In genomic region chr3:100710355-100711198, GRCh38 we compare ENCODE assay signal across 8 cellular contexts. TPM values are rescaled to one million over a fixed set of nuclear protein-coding genes. Genes with fewer than 3 reads are reported as not detected.
A peak's percentile ranks its signal among the peaks of the same experiment; 100 is the strongest.
DNase-seq lines count a peak whose midpoint lies in the region; ATAC-seq and TF ChIP-seq lines count a peak whose summit lies in the region.

No MANE protein-coding gene starts in this region.

- no peaks in the 10 kb centered on the region for H3K9me3 ChIP-seq in CD8-positive, alpha-beta T cell (ENCODE audit: low read length)
- H3K9me3 ChIP-seq in adipocyte (ENCODE audit: control insufficient read depth, low read length): no peaks in the 10 kb centered on the region
- no peaks in the 10 kb centered on the region for H3K9me3 ChIP-seq in iPS-18a (ENCODE audit: control insufficient read depth, low read depth, low read length)

- peak; percentile 32 for ATAC-seq in CD8-positive, alpha-beta T cell
- ATAC-seq in GM19438 (IDR thresholded peaks at IDR 0.05; ENCODE audit: low read depth, unreplicated experiment): peak; percentile 39
- ATAC-seq in HG03521 (IDR thresholded peaks at IDR 0.05; ENCODE audit: unreplicated experiment): peak; percentile 33

- H3K27ac ChIP-seq in CD8-positive, alpha-beta T cell (ENCODE audit: low read depth, low read length): peak overlapping the region; percentile 56
- peak overlapping the region; percentile 78 for H3K27ac ChIP-seq in iPS-18a (ENCODE audit: low read length)

- H3K36me3 ChIP-seq in CD8-positive, alpha-beta T cell (ENCODE audit: insufficient read depth, low read length): peaks cover 4% of the 10 kb centered on the region
- peaks cover 27% of the 10 kb centered on the region for H3K36me3 ChIP-seq in adipocyte (ENCODE audit: control insufficient read depth, insufficient read depth, low read length, severe bottlenecking)
- peaks cover 26% of the 10 kb centered on the region for H3K36me3 ChIP-seq in iPS-18a (ENCODE audit: control insufficient read depth, low read depth, low read length)

- peak overlapping the region; percentile 86 for H3K27ac Mint-ChIP-seq in CD8-positive, alpha-beta T cell

- H3K4me3 Mint-ChIP-seq in CD8-positive, alpha-beta T cell: peak overlapping the region; percentile 91

- POLR2A ChIA-PET in CD8-positive, alpha-beta T cell (lab: Charles Lee): interaction anchor here (0.6 to 2.8 kb wide), 8 partner anchors 8 to 974 kb away, joined by 3 to 17 read pairs (median 5); partner anchors contain the start of genes LNP1 and TOMM70

- peak in 4 of 7 experiments; percentile 6 to 69 (median 29) for DNase-seq in CD8-positive, alpha-beta T cell
- DNase-seq in SKM-1 (lab: John Stamatoyannopoulos, UW; ENCODE audit: unreplicated experiment) (peak; percentile 69), adipocyte (ENCODE audit: low read depth) (peak; percentile 86), superior temporal gyrus (ENCODE audit: extremely low spot score) (no peak)
- peak; percentile 43 to 80 for DNase-seq in stimulated activated CD4-positive, alpha-beta T cell treated with anti-CD3 and anti-CD28 coated beads, Interleukin-12 subunit alpha, Interleukin-12 subunit beta, amount 100 ng/mL, for 24 hours (ENCODE audit: low read depth in 2 of 2)

- H3K4me3 ChIP-seq in CD8-positive, alpha-beta T cell (ENCODE audit: low read depth, low read length): peak overlapping the region; percentile 55
- H3K4me3 ChIP-seq in adipocyte (ENCODE audit: low read length): peak overlapping the region; percentile 86
- H3K4me3 ChIP-seq in iPS-18a (ENCODE audit: low read length): peak overlapping the region; percentile 92

- H3K9me3 Mint-ChIP-seq in CD8-positive, alpha-beta T cell: no peaks in the 10 kb centered on the region

- H3K27me3 Mint-ChIP-seq in CD8-positive, alpha-beta T cell (ENCODE audit: low read depth): no peaks in the 10 kb centered on the region

- TF ChIP-seq CTCF in CD8-positive, alpha-beta T cell (IDR thresholded peaks at IDR 0.05): peak; percentile 34

- peaks cover 39% of the 10 kb centered on the region for H3K36me3 Mint-ChIP-seq in CD8-positive, alpha-beta T cell

- H3K9ac ChIP-seq in adipocyte (ENCODE audit: low read length): peak overlapping the region; percentile 88
- H3K9ac ChIP-seq in iPS-18a (ENCODE audit: low read length): peak overlapping the region; percentile 91

- H3K27me3 ChIP-seq in CD8-positive, alpha-beta T cell (ENCODE audit: insufficient read depth, low read length): no peaks in the 10 kb centered on the region
- H3K27me3 ChIP-seq in adipocyte (replicated peaks; ENCODE audit: control insufficient read depth, insufficient read depth, low read length): no peaks in the 10 kb centered on the region
- H3K27me3 ChIP-seq in iPS-18a (ENCODE audit: control insufficient read depth, insufficient read depth, low read length): peaks cover 27% of the 10 kb centered on the region

- peaks cover 29% of the 10 kb centered on the region for H3K4me1 ChIP-seq in CD8-positive, alpha-beta T cell (ENCODE audit: insufficient read depth, low read length)
- H3K4me1 ChIP-seq in adipocyte (ENCODE audit: control insufficient read depth, insufficient read depth, low read length): peaks cover 34% of the 10 kb centered on the region
- peaks cover 8% of the 10 kb centered on the region for H3K4me1 ChIP-seq in iPS-18a (ENCODE audit: control insufficient read depth, low read depth, low read length)

- CTCF ChIA-PET in CD8-positive, alpha-beta T cell (lab: Charles Lee): interaction anchor here (0.8 to 2.6 kb wide), 4 partner anchors 11 to 395 kb away, joined by 3 to 9 read pairs (median 5); no protein-coding TSS in a partner anchor

- intact Hi-C loops in CD8-positive, alpha-beta T cell (cut with DNase I, micrococcal nuclease): loop anchor here (5.0 kb wide), 8 partner anchors 58 to 1072 kb away; partner anchors contain the start of genes NIT2 (in 1 of the 2) and RPL24 (in 1 of the 2)

- H3K4me1 Mint-ChIP-seq in CD8-positive, alpha-beta T cell (ENCODE audit: low read depth): peaks cover 57% of the 10 kb centered on the region

RNA-seq across cellular contexts. Expression of gene TFG, which starts 1.3 kb away (rescaled TPM):
- total RNA-seq in CD8-positive, alpha-beta T cell: 10 to 100 TPM; 76.3 to 88.3 TPM
